Comparison of ENCODE assay signal across 8 cellular contexts in genomic region chr3:15774931-15775560, GRCh38. TPM values are rescaled to one million over a fixed set of nuclear protein-coding genes. Genes with fewer than 3 reads are reported as not detected.
DNase-seq lines count a peak whose midpoint lies in the region; ATAC-seq and TF ChIP-seq lines count a peak whose summit lies in the region.
"Not testable (repeated sequence)": the region's sequence is repeated elsewhere in the genome, so short reads cannot be mapped to it uniquely, and the experiment has no call there.

No MANE protein-coding gene starts in this region.

- H3K4me1 Mint-ChIP-seq in activated CD4-positive, alpha-beta T cell treated with anti-CD3 and anti-CD28 coated beads for 36 hours: peaks cover 48% of the 10 kb centered on the region
- peaks cover 33% of the 10 kb centered on the region for H3K4me1 Mint-ChIP-seq in activated naive CD8-positive, alpha-beta T cell (ENCODE audit: low read depth)

- ATAC-seq in GM18520 (IDR thresholded peaks at IDR 0.05; ENCODE audit: unreplicated experiment) (peak; percentile 72), HG02642 (IDR thresholded peaks at IDR 0.05; ENCODE audit: poor library complexity, unreplicated experiment) (peak; percentile 67), HG03135 (IDR thresholded peaks at IDR 0.05; ENCODE audit: unreplicated experiment) (peak; percentile 53)
- ATAC-seq in activated CD4-positive, alpha-beta T cell treated with anti-CD3 and anti-CD28 coated beads for 36 hours: peak; percentile 74

- POLR2A ChIA-PET in activated CD4-positive, alpha-beta T cell treated with anti-CD3 and anti-CD28 coated beads for 36 hours (lab: Charles Lee): interaction anchor here (0.6 kb wide), 1 partner anchor 35 kb away, joined by 3 read pairs; no protein-coding TSS in a partner anchor

- H3K36me3 Mint-ChIP-seq in activated CD4-positive, alpha-beta T cell treated with anti-CD3 and anti-CD28 coated beads for 36 hours (ENCODE audit: low read depth): peaks cover 21% of the 10 kb centered on the region
- peaks cover 17% of the 10 kb centered on the region for H3K36me3 Mint-ChIP-seq in activated naive CD8-positive, alpha-beta T cell

- intact Hi-C loops in activated CD4-positive, alpha-beta T cell treated with anti-CD3 and anti-CD28 coated beads for 36 hours (cut with DNase I, micrococcal nuclease): not testable (repeated sequence)

- peak overlapping the region; percentile 47 for H3K27ac Mint-ChIP-seq in activated CD4-positive, alpha-beta T cell treated with anti-CD3 and anti-CD28 coated beads for 36 hours
- H3K27ac Mint-ChIP-seq in activated naive CD8-positive, alpha-beta T cell: peak overlapping the region; percentile 46

- not testable (repeated sequence) for H3K9me3 Mint-ChIP-seq in activated CD4-positive, alpha-beta T cell treated with anti-CD3 and anti-CD28 coated beads for 36 hours (ENCODE audit: low read depth); activated naive CD8-positive, alpha-beta T cell (ENCODE audit: low read depth)

- CTCF ChIA-PET in activated CD4-positive, alpha-beta T cell treated with anti-CD3 and anti-CD28 coated beads for 36 hours (lab: Charles Lee): interaction anchor here (1.3 to 1.8 kb wide), 5 partner anchors 11 to 144 kb away, joined by 3 to 8 read pairs (median 4); no protein-coding TSS in a partner anchor

- not testable (repeated sequence) for H3K4me3 Mint-ChIP-seq in activated CD4-positive, alpha-beta T cell treated with anti-CD3 and anti-CD28 coated beads for 36 hours; activated naive CD8-positive, alpha-beta T cell

- peak; percentile 38 for DNase-seq in D341Med (ENCODE audit: low spot score)
- peak; percentile 22 for DNase-seq in GM20000 (ENCODE audit: low spot score)
- DNase-seq in NCI-H2171 treated with DMSO at 0.1 percent for 48 hours (lab: John Stamatoyannopoulos, UW): peak; percentile 10
- not testable (repeated sequence) for DNase-seq in activated CD4-positive, alpha-beta T cell treated with anti-CD3 and anti-CD28 coated beads for 36 hours

- TF ChIP-seq CTCF in GM20000 (IDR thresholded peaks at IDR 0.05; ENCODE audit: extremely low read depth, missing control alignments): not testable (repeated sequence)

- H3K27me3 Mint-ChIP-seq in activated CD4-positive, alpha-beta T cell treated with anti-CD3 and anti-CD28 coated beads for 36 hours; activated naive CD8-positive, alpha-beta T cell: not testable (repeated sequence)

RNA-seq across cellular contexts. Expression of gene ANKRD28, which starts 22.7 kb away (rescaled TPM):
- 10 to 100 TPM; 27.3 to 28.4 TPM for total RNA-seq in activated CD4-positive, alpha-beta T cell treated with anti-CD3 and anti-CD28 coated beads for 36 hours
